Comparison of ENCODE assay signal across 17 cellular contexts in genomic region chr10:14925268-14925667, GRCh38. TPM values are rescaled to one million over a fixed set of nuclear protein-coding genes. Genes with fewer than 3 reads are reported as not detected.
A peak's percentile ranks its signal among the peaks of the same experiment; 100 is the strongest.
DNase-seq lines count a peak whose midpoint lies in the region; FAIRE-seq and TF ChIP-seq lines count a peak whose summit lies in the region.
"Had no signal": no experiment of that assay in that cellular context is flagged by ENCODE, and none has a peak within 500 bp of the region (broad histone marks: within the 10 kb centered on the region; RNA-seq: fewer than 3 reads in every experiment).

No MANE protein-coding gene starts in this region.

- H3K4ac ChIP-seq in H1 (replicated peaks; ENCODE audit: insufficient read length, low read depth, low read length): no peak overlapping the region

- FAIRE-seq in GM12892 (lab: Jason Lieb, UNC) (peak; percentile 56), H1 (lab: Jason Lieb, UNC) (no peak)
- FAIRE-seq: A204.1, HTR-8/SVneo had no signal

- H2AK5ac ChIP-seq in H1 (ENCODE audit: low read depth, low read length): no peak overlapping the region

- no peaks in the 10 kb centered on the region for H3K27me3 Mint-ChIP-seq in type B pancreatic cell

- H2BK20ac ChIP-seq in H1 (ENCODE audit: low read length): no peak overlapping the region

- H3K9me3 ChIP-seq in MM.1S (replicated peaks; ENCODE audit: insufficient read depth, low read length) (no peaks in the 10 kb centered on the region), H1 (ENCODE audit: insufficient read depth in 2 of 2, low read depth in 1 of 2, low read length in 1 of 2) (no peaks in the 10 kb centered on the region), breast epithelium (no peaks in the 10 kb centered on the region)

- no peak overlapping the region for H3K56ac ChIP-seq in H1 (replicated peaks; ENCODE audit: insufficient read length, low read depth, low read length)

- no peak for TF ChIP-seq RAD21 in H1 (IDR thresholded peaks at IDR 0.05 in 1 of 2, conservative IDR thresholded peaks at IDR 0.05 in 1 of 2; ENCODE audit: low read depth in 2 of 2, low read length in 2 of 2)

- H3K9me2 ChIP-seq in MM.1S (replicated peaks; ENCODE audit: insufficient read depth, low read length): no peaks in the 10 kb centered on the region

- no peak for TF ChIP-seq POLR2A in GM12892 (IDR thresholded peaks at IDR 0.05; ENCODE audit: low read depth, low read length)
- TF ChIP-seq POLR2A in H1 (IDR thresholded peaks at IDR 0.05; ENCODE audit: control extremely low read depth in 1 of 2, low read depth in 2 of 2, low read length in 2 of 2): no peak
- no peak for TF ChIP-seq POLR2A in breast epithelium (IDR thresholded peaks at IDR 0.05)

- TF ChIP-seq EP300 in H1 (IDR thresholded peaks at IDR 0.05; ENCODE audit: borderline replicate concordance in 1 of 2, low read depth in 2 of 2, low read length in 2 of 2): no peak

- H3K4me1 ChIP-seq in MM.1S (ENCODE audit: low read length) (peaks cover 25% of the 10 kb centered on the region), H1 (replicated peaks in 1 of 4; ENCODE audit: control insufficient read depth in 3 of 4, insufficient read depth in 4 of 4, low read length in 3 of 4) (no peaks in the 10 kb centered on the region), breast epithelium (no peaks in the 10 kb centered on the region)

- H3F3A ChIP-seq in MM.1S (ENCODE audit: insufficient read depth, low read length): peaks cover 25% of the 10 kb centered on the region

- H3K23ac ChIP-seq in H1 (ENCODE audit: insufficient read length): no peak overlapping the region

- H3K9ac ChIP-seq in MM.1S (ENCODE audit: low read length) (peak overlapping the region; percentile 36; the same call in 1 of the 2 replicates), H1 (replicated peaks in 1 of 4; ENCODE audit: extremely low read depth in 1 of 4, low read depth in 3 of 4, low read length in 3 of 4) (no peak overlapping the region)
- H3K9ac ChIP-seq: BLaER1 treated with 17β-estradiol and CSF1 and Interleukin-3, amounts not matched to agents 10 nM and 100 nM; KMS-11 had no signal

- no peaks in the 10 kb centered on the region for H3K23me2 ChIP-seq in H1 (ENCODE audit: low read depth, low read length)

- H3K36me3 Mint-ChIP-seq in type B pancreatic cell: peaks cover 51% of the 10 kb centered on the region

- H3K4me3 Mint-ChIP-seq in type B pancreatic cell: no peak overlapping the region
- H3K4me3 Mint-ChIP-seq: CD8-positive, alpha-beta T cell; H9 had no signal

- no peak overlapping the region for H4K91ac ChIP-seq in H1 (replicated peaks; ENCODE audit: insufficient read length, low read length)

- H3K4me2 ChIP-seq in MM.1S (ENCODE audit: low read depth, low read length): peak overlapping the region; percentile 25; the same call in 1 of the 2 replicates
- H3K4me2 ChIP-seq in H1 (ENCODE audit: insufficient read depth in 1 of 2, low read depth in 2 of 2, low read length in 2 of 2): no peak overlapping the region
- H3K4me2 ChIP-seq: BLaER1 treated with 17β-estradiol and CSF1 and Interleukin-3, amounts not matched to agents 10 nM and 100 nM; KMS-11 had no signal

- no peak overlapping the region for H3K14ac ChIP-seq in H1 (ENCODE audit: insufficient read length)

- no peak for TF ChIP-seq CTCF in MM.1S (IDR thresholded peaks at IDR 0.05; ENCODE audit: low read length)
- no peak for TF ChIP-seq CTCF in H1 (IDR thresholded peaks at IDR 0.05; ENCODE audit: control extremely low read depth in 1 of 3, insufficient read depth in 1 of 3, low read depth in 1 of 3, low read length in 3 of 3)
- no peak for TF ChIP-seq CTCF in type B pancreatic cell (conservative IDR thresholded peaks at IDR 0.05)
- TF ChIP-seq CTCF in breast epithelium (IDR thresholded peaks at IDR 0.05): no peak

- intact Hi-C loops in breast epithelium (cut with DNase I; ENCODE audit: low total_unique reads): no loop called here

- CTCF ChIA-PET in H1 (lab: Charles Lee; ENCODE audit: partially characterized antibody): no interaction called here

- H3K18ac ChIP-seq in H1 (ENCODE audit: extremely low read depth, low read length): no peak overlapping the region

- POLR2A ChIA-PET in H1 (lab: Charles Lee; ENCODE audit: partially characterized antibody): no interaction called here

- peaks cover 5% of the 10 kb centered on the region for H3K9me3 Mint-ChIP-seq in type B pancreatic cell
- H3K9me3 Mint-ChIP-seq: CD8-positive, alpha-beta T cell; H9 had no signal

- no peak overlapping the region for H2BK120ac ChIP-seq in H1 (replicated peaks; ENCODE audit: low read depth, low read length)

- DNase-seq in GM12892 (ENCODE audit: insufficient read length): no peak
- DNase-seq in MM.1S: no peak
- no peak for DNase-seq in H1 (ENCODE audit: low read depth in 1 of 2, low spot score in 2 of 2)
- DNase-seq in type B pancreatic cell (ENCODE audit: extremely low spot score, unreplicated experiment): no peak
- DNase-seq in AG08395 (ENCODE audit: low spot score): no peak
- no peak for DNase-seq in breast epithelium (ENCODE audit: low spot score in 2 of 2)
- DNase-seq in NK-92 (lab: John Stamatoyannopoulos, UW; ENCODE audit: unreplicated experiment): no peak
- DNase-seq: CD8-positive, alpha-beta T cell; DMS79 treated with DMSO at 0.1 percent for 48 hours; GF-D8; GOT3; H9 had no signal

- no peak overlapping the region for H2BK5ac ChIP-seq in H1 (ENCODE audit: low read depth, low read length)

- no peaks in the 10 kb centered on the region for H4K20me1 ChIP-seq in MM.1S (ENCODE audit: insufficient read depth, low read length)
- peaks cover 0 to 3% of the 10 kb centered on the region in 2 experiments for H4K20me1 ChIP-seq in H1 (replicated peaks in 1 of 2; ENCODE audit: control insufficient read depth in 1 of 2, insufficient read depth in 2 of 2, low read length in 2 of 2)

- H3K27ac ChIP-seq in MM.1S (ENCODE audit: low read length) (peak overlapping the region; percentile 93; the same call in 1 of the 2 replicates), H1 (ENCODE audit: low read depth, low read length) (no peak overlapping the region), breast epithelium (no peak overlapping the region)
- H3K27ac ChIP-seq: BLaER1 treated with 17β-estradiol and CSF1 and Interleukin-3, amounts not matched to agents 10 nM and 100 nM; KMS-11 had no signal

- H3K79me2 ChIP-seq in MM.1S (ENCODE audit: low read length): peaks cover 45% of the 10 kb centered on the region
- H3K79me2 ChIP-seq in H1 (ENCODE audit: control insufficient read depth in 1 of 2, insufficient read depth in 2 of 2, low read length in 2 of 2): no peaks in the 10 kb centered on the region

- H2AFZ ChIP-seq in MM.1S (ENCODE audit: low read length) (no peak overlapping the region), H1 (ENCODE audit: low read length) (no peak overlapping the region)

- H3K36me3 ChIP-seq in MM.1S (replicated peaks; ENCODE audit: insufficient read depth, low read length): peaks cover 14% of the 10 kb centered on the region
- H3K36me3 ChIP-seq in H1 (ENCODE audit: control insufficient read depth in 2 of 4, insufficient read depth in 4 of 4, low read length in 3 of 4): peaks cover 0 to 12% (median 6%) of the 10 kb centered on the region in 4 experiments; a peak in 6 of 8 replicates
- no peaks in the 10 kb centered on the region for H3K36me3 ChIP-seq in breast epithelium

- 94% methylated on average over 2 of the region's 2 CpGs; no CpG with 5 or more reads in 1 of the 2 experiments for WGBS in H1 (ENCODE audit: extremely low coverage in 1 of 2, insufficient coverage in 1 of 2, insufficient read length in 1 of 2, insufficient replicate concordance in 2 of 2, low coverage in 1 of 2, low lambda C conversion rate in 2 of 2, missing lambda C conversion rate in 1 of 2), 2 experiments

- no peaks in the 10 kb centered on the region for H3K4me1 Mint-ChIP-seq in type B pancreatic cell (ENCODE audit: unreplicated experiment)
- H3K4me1 Mint-ChIP-seq: H9 had no signal

- peak overlapping the region; percentile 99 for H3K27ac Mint-ChIP-seq in type B pancreatic cell
- H3K27ac Mint-ChIP-seq: CD8-positive, alpha-beta T cell; H9 had no signal

- H4K5ac ChIP-seq in H1 (ENCODE audit: insufficient read length, low read depth, low read length): no peak overlapping the region

- H4K8ac ChIP-seq in H1 (ENCODE audit: extremely low read depth, insufficient read depth, low read length): no peak overlapping the region

- H2BK12ac ChIP-seq in H1 (ENCODE audit: low read depth, low read length): no peak overlapping the region

- H3K27me3 ChIP-seq in MM.1S (replicated peaks; ENCODE audit: insufficient read depth, low read length) (no peaks in the 10 kb centered on the region), H1 (replicated peaks in 1 of 4; ENCODE audit: control insufficient read depth in 3 of 4, extremely low read depth in 1 of 4, insufficient read depth in 3 of 4, low read length in 3 of 4) (no peaks in the 10 kb centered on the region), breast epithelium (no peaks in the 10 kb centered on the region)
- H3K27me3 ChIP-seq: BLaER1 treated with 17β-estradiol and CSF1 and Interleukin-3, amounts not matched to agents 10 nM and 100 nM had no signal

- no peaks in the 10 kb centered on the region for H3K79me1 ChIP-seq in H1 (ENCODE audit: low read depth, low read length)

- H3K4me3 ChIP-seq in MM.1S (ENCODE audit: low read length) (no peak overlapping the region), H1 (ENCODE audit: extremely low read depth in 1 of 4, insufficient read depth in 2 of 4, low read depth in 3 of 4, low read length in 4 of 4) (no peak overlapping the region), breast epithelium (no peak overlapping the region)
- H3K4me3 ChIP-seq: BLaER1 treated with 17β-estradiol and CSF1 and Interleukin-3, amounts not matched to agents 10 nM and 100 nM had no signal

- H2BK15ac ChIP-seq in H1 (ENCODE audit: low read length): no peak overlapping the region

RNA-seq across cellular contexts. Expression of gene DCLRE1C, which starts 28.6 kb away (rescaled TPM):
- 13.2 TPM for polyA plus RNA-seq in GM12892 (2012; ENCODE audit: missing spikeins)
- total RNA-seq in H1 (2021; fragmentation: NEBNext Ultra II Directional; extraction: Animal tissue kit (Norgen Biotek cat#: 25700)): 5.6 and 7.4 TPM in 2 replicates
- polyA plus RNA-seq in H1 (2011; rRNA removed): 0.64 and 0.77 TPM in 2 replicates
- 1.2 TPM for polyA plus RNA-seq in H1 (2011; cell fraction: cytosol; rRNA removed)
- polyA plus RNA-seq in H1 (2011; cell fraction: nucleus; rRNA removed): 2.3 TPM
- polyA plus RNA-seq in H1 (2012, experiment 1 of 2): 3.4 to 5.6 TPM (median 4.8 TPM) in 4 replicates
- 0.26 TPM for polyA plus RNA-seq in H1 (2012, experiment 2 of 2)
- polyA plus RNA-seq in H1 (2013, experiment 1 of 2): 3.3 TPM
- 3.1 TPM for polyA plus RNA-seq in H1 (2013, experiment 2 of 2)
- polyA minus RNA-seq in H1 (2011; rRNA and poly(A)+ RNA removed): 5.2 and 9.4 TPM in 2 replicates
- 1.7 TPM for polyA minus RNA-seq in H1 (2011; cell fraction: cytosol; rRNA and poly(A)+ RNA removed)
- 9.9 TPM for polyA minus RNA-seq in H1 (2011; cell fraction: nucleus; rRNA and poly(A)+ RNA removed)
- 10.1 and 15.0 TPM in 2 replicates for total RNA-seq in type B pancreatic cell (ENCODE audit: low replicate concordance)
- 10 to 100 TPM in 2 of 3 donors, 1 to 10 TPM in 1; 8.3 to 21.2 (median 10.8) TPM for total RNA-seq in breast epithelium

RNA-seq across cellular contexts. Expression of gene MEIG1, which starts 33.9 kb away (rescaled TPM):
- not detected for polyA plus RNA-seq in GM12892 (2012; ENCODE audit: missing spikeins)
- not detected in 2 replicates for total RNA-seq in H1 (2021; fragmentation: NEBNext Ultra II Directional; extraction: Animal tissue kit (Norgen Biotek cat#: 25700))
- polyA plus RNA-seq in H1 (2011; rRNA removed): not detected in 2 replicates
- not detected for polyA plus RNA-seq in H1 (2011; cell fraction: cytosol; rRNA removed)
- polyA plus RNA-seq in H1 (2011; cell fraction: nucleus; rRNA removed): not detected
- polyA plus RNA-seq in H1 (2012, experiment 1 of 2): not detected in 4 replicates
- not detected for polyA plus RNA-seq in H1 (2012, experiment 2 of 2)
- polyA plus RNA-seq in H1 (2013, experiment 1 of 2): not detected
- 0.26 TPM for polyA plus RNA-seq in H1 (2013, experiment 2 of 2)
- polyA minus RNA-seq in H1 (2011; rRNA and poly(A)+ RNA removed): not detected in 2 replicates
- not detected for polyA minus RNA-seq in H1 (2011; cell fraction: cytosol; rRNA and poly(A)+ RNA removed)
- polyA minus RNA-seq in H1 (2011; cell fraction: nucleus; rRNA and poly(A)+ RNA removed): not detected
- total RNA-seq in type B pancreatic cell (ENCODE audit: low replicate concordance) (2.8 TPM in 1 of 2 replicates, not detected in the other), breast epithelium (not detected)
- total RNA-seq: Calu3; CD8-positive, alpha-beta T cell had no signal

RNA-seq across cellular contexts. Expression of gene SUV39H2, which starts 46.6 kb away (rescaled TPM):
- polyA plus RNA-seq in GM12892 (2012; ENCODE audit: missing spikeins): 19.8 TPM
- 54.9 and 62.3 TPM in 2 replicates for total RNA-seq in H1 (2021; fragmentation: NEBNext Ultra II Directional; extraction: Animal tissue kit (Norgen Biotek cat#: 25700))
- 11.6 and 19.4 TPM in 2 replicates for polyA plus RNA-seq in H1 (2011; rRNA removed)
- polyA plus RNA-seq in H1 (2011; cell fraction: cytosol; rRNA removed): 19.8 TPM
- polyA plus RNA-seq in H1 (2011; cell fraction: nucleus; rRNA removed): 8.3 TPM
- 22.8 to 46.7 TPM (median 28.4 TPM) in 4 replicates for polyA plus RNA-seq in H1 (2012, experiment 1 of 2)
- polyA plus RNA-seq in H1 (2012, experiment 2 of 2): 3.8 TPM
- 41.9 TPM for polyA plus RNA-seq in H1 (2013, experiment 1 of 2)
- 44.9 TPM for polyA plus RNA-seq in H1 (2013, experiment 2 of 2)
- 23.7 and 41.1 TPM in 2 replicates for polyA minus RNA-seq in H1 (2011; rRNA and poly(A)+ RNA removed)
- 14.5 TPM for polyA minus RNA-seq in H1 (2011; cell fraction: cytosol; rRNA and poly(A)+ RNA removed)
- polyA minus RNA-seq in H1 (2011; cell fraction: nucleus; rRNA and poly(A)+ RNA removed): 49.5 TPM
- total RNA-seq in type B pancreatic cell (ENCODE audit: low replicate concordance) (16.5 and 39.7 TPM in 2 replicates), breast epithelium (1 to 10 TPM; 4.6 to 7.5 (median 5.6) TPM)
